Comparison of ENCODE assay signal across 2 cellular contexts in the genomic region with DNA sequence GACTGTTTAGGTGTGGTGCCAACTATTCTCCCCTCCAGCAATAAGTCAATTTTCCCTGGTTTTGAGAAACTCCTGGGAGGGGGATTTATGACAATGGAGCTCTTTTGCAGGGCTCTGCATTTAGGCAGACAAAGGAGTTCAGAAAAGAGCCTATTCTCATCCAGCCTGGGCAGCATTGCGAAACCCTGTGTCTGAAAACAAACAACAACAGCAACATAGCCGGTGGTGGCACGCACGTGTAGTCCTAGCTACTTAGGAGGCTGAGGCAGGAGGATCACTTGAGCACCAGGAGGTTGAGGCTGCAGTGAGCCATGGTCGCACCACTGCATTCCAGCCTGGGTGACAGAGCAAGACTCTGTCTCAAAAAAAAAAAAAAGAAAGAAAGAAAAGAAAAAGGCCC.
TF ChIP-seq lines count a peak whose summit lies in the region.

No MANE protein-coding gene starts in this region.

TF ChIP-seq in A549, 52 proteins besides CTCF, POLR2A, EP300 and RAD21:
- TF ChIP-seq CEBPB (IDR thresholded peaks at IDR 0.05) = peak; percentile 32 to 59; a peak in 2 of 4 replicates
- TF ChIP-seq CBX2 (IDR thresholded peaks at IDR 0.05; ENCODE audit: borderline replicate concordance, low read depth) = no peak

TF ChIP-seq in H1, 55 proteins besides CTCF, POLR2A, EP300 and RAD21:
- TF ChIP-seq USF2 (IDR thresholded peaks at IDR 0.05; ENCODE audit: low read length) (no peak), CEBPB (IDR thresholded peaks at IDR 0.05; ENCODE audit: low read depth, low read length) (peak; percentile 62)
